Comparison of ENCODE assay signal across 1 cellular context in genomic region chr14:50935126-50936090, GRCh38.
A peak's percentile ranks its signal among the peaks of the same experiment; 100 is the strongest.
TF ChIP-seq lines count a peak whose summit lies in the region.

No MANE protein-coding gene starts in this region.

TF ChIP-seq in HepG2, 621 proteins besides CTCF, POLR2A, EP300 and RAD21 (continued from another document and continues in another):
- TF ChIP-seq SMAD9 (CRISPR knock-in tag; IDR thresholded peaks at IDR 0.05), result no peak
- TF ChIP-seq EHMT2 (IDR thresholded peaks at IDR 0.05; ENCODE audit: borderline replicate concordance, low read depth, low read length), result no peak
- TF ChIP-seq GPN1 (CRISPR knock-in tag; IDR thresholded peaks at IDR 0.05; ENCODE audit: borderline replicate concordance), result no peak
- no peak for TF ChIP-seq RARG (CRISPR knock-in tag; IDR thresholded peaks at IDR 0.05; ENCODE audit: low read depth)
- TF ChIP-seq GLI4 (CRISPR knock-in tag; IDR thresholded peaks at IDR 0.05; ENCODE audit: borderline replicate concordance), result no peak
- peak; percentile 97 for TF ChIP-seq HNF4A (CRISPR knock-in tag; IDR thresholded peaks at IDR 0.05)
- TF ChIP-seq CHCHD3 (CRISPR knock-in tag; IDR thresholded peaks at IDR 0.05), result no peak
- TF ChIP-seq ADNP (CRISPR knock-in tag; IDR thresholded peaks at IDR 0.05), result no peak
- TF ChIP-seq RFX5 (IDR thresholded peaks at IDR 0.05; ENCODE audit: low read depth, low read length), result 0 out of 2 replicates have a peak, but pooled peaks have one; percentile 24
- TF ChIP-seq SALL1 (CRISPR knock-in tag; IDR thresholded peaks at IDR 0.05), result peak; percentile 96
- no peak for TF ChIP-seq HNRNPL (IDR thresholded peaks at IDR 0.05; ENCODE audit: low read depth, low read length)
- TF ChIP-seq ZNF720 (CRISPR knock-in tag; IDR thresholded peaks at IDR 0.05), result no peak
- peak; percentile 93 for TF ChIP-seq ZNF644 (CRISPR knock-in tag; IDR thresholded peaks at IDR 0.05; ENCODE audit: low read depth)
- no peak for TF ChIP-seq CERS6 (CRISPR knock-in tag; IDR thresholded peaks at IDR 0.05)
- no peak for TF ChIP-seq RBM39 (IDR thresholded peaks at IDR 0.05; ENCODE audit: low read depth, low read length, poor library complexity, severe bottlenecking)
- no peak for TF ChIP-seq ZNF878 (CRISPR knock-in tag; IDR thresholded peaks at IDR 0.05)
- no peak for TF ChIP-seq ARHGAP35 (CRISPR knock-in tag; IDR thresholded peaks at IDR 0.05; ENCODE audit: borderline replicate concordance)
- TF ChIP-seq ZBTB14 (CRISPR knock-in tag; IDR thresholded peaks at IDR 0.05), result no peak
- TF ChIP-seq AGO2 (optimal IDR thresholded peaks at IDR 0.05; ENCODE audit: low read depth, low read length), result no peak
- 0 out of 2 replicates have a peak, but pooled peaks have one; percentile 35 for TF ChIP-seq TEF (CRISPR knock-in tag; IDR thresholded peaks at IDR 0.05)
- TF ChIP-seq PLSCR1 (CRISPR knock-in tag; IDR thresholded peaks at IDR 0.05; ENCODE audit: borderline replicate concordance), result no peak
- TF ChIP-seq GMEB1 (CRISPR knock-in tag; IDR thresholded peaks at IDR 0.05; ENCODE audit: borderline replicate concordance), result no peak; the same call in 1 of the 2 replicates
- TF ChIP-seq PBX3 (CRISPR knock-in tag; IDR thresholded peaks at IDR 0.05; ENCODE audit: borderline replicate concordance), result no peak
- TF ChIP-seq STAT5B (CRISPR knock-in tag; IDR thresholded peaks at IDR 0.05), result no peak
- no peak for TF ChIP-seq MAZ (IDR thresholded peaks at IDR 0.05; ENCODE audit: borderline replicate concordance, low read depth, low read length)
- peak; percentile 42; the same call in 1 of the 2 replicates for TF ChIP-seq MAZ (CRISPR knock-in tag; IDR thresholded peaks at IDR 0.05; ENCODE audit: low read depth)
- peak; percentile 72; the same call in 1 of the 2 replicates for TF ChIP-seq ZNF800 (CRISPR knock-in tag; IDR thresholded peaks at IDR 0.05)
- no peak for TF ChIP-seq ZNF354B (CRISPR knock-in tag; IDR thresholded peaks at IDR 0.05)
- TF ChIP-seq ZNF724P (CRISPR knock-in tag; IDR thresholded peaks at IDR 0.05; ENCODE audit: borderline replicate concordance), result no peak
- TF ChIP-seq NCOA2 (CRISPR knock-in tag; IDR thresholded peaks at IDR 0.05), result peak; percentile 83
- TF ChIP-seq KAT8 (CRISPR knock-in tag; IDR thresholded peaks at IDR 0.05), result peak; percentile 56
- no peak for TF ChIP-seq DNMT3B (CRISPR knock-in tag; conservative IDR thresholded peaks at IDR 0.05)
- TF ChIP-seq PATZ1 (CRISPR knock-in tag; IDR thresholded peaks at IDR 0.05), result peak; percentile 34; the same call in 1 of the 2 replicates
- TF ChIP-seq HOXA3 (CRISPR knock-in tag; IDR thresholded peaks at IDR 0.05), result peak; percentile 78
- TF ChIP-seq HMGA1 (CRISPR knock-in tag; conservative IDR thresholded peaks at IDR 0.05), result no peak
- TF ChIP-seq MATR3 (CRISPR knock-in tag; IDR thresholded peaks at IDR 0.05), result no peak
- TF ChIP-seq ZNF276 (CRISPR knock-in tag; IDR thresholded peaks at IDR 0.05; ENCODE audit: low read depth), result no peak
- TF ChIP-seq ZFAT (CRISPR knock-in tag; conservative IDR thresholded peaks at IDR 0.05), result no peak
- TF ChIP-seq TRIM24 (CRISPR knock-in tag; IDR thresholded peaks at IDR 0.05), result no peak
- TF ChIP-seq TRAFD1 (CRISPR knock-in tag; IDR thresholded peaks at IDR 0.05; ENCODE audit: borderline replicate concordance), result no peak
- TF ChIP-seq TBL1XR1 (IDR thresholded peaks at IDR 0.05; ENCODE audit: borderline replicate concordance, low read length, partially characterized antibody), result peak; percentile 91
- no peak for TF ChIP-seq KDM5A (IDR thresholded peaks at IDR 0.05; ENCODE audit: borderline replicate concordance, low read length)
- no peak for TF ChIP-seq GLMP (CRISPR knock-in tag; IDR thresholded peaks at IDR 0.05; ENCODE audit: borderline replicate concordance)
- no peak for TF ChIP-seq TEAD2 (CRISPR knock-in tag; IDR thresholded peaks at IDR 0.05)
- no peak for TF ChIP-seq NFRKB (IDR thresholded peaks at IDR 0.05)
- TF ChIP-seq FOXP4 (CRISPR knock-in tag; IDR thresholded peaks at IDR 0.05), result peak; percentile 84
